In the genomic region with DNA sequence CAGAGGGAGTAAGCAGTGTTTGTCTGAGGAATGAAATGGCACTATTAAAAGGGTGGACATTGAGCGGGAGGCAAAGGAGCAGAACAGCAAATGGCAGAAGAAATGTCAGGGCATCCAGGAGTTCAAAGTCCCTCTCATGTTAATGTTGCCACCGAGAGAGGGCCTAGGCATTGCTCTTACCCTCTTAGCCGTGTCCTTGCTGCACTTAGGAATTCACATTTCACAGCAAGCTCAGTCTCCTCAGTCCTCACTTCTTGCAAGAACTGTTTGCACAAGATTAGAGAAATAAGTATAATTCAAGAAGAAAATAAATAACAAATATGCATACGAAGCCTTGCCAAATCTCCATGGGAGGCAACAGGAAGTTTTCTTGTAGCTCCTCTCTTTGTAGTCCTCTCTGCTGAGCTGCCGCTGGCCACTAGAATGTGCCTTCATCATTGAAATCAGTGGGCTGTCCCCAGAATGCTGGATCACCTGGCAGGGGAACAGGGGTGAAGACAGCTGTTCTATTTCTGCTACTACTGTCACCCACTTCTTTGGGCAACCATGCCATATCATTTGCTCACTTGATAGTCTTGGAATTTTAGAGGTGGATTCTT, we compare ENCODE assay signal across 25 cellular contexts.
"Had no signal": no experiment of that assay in that cellular context is flagged by ENCODE, and none has a peak within 500 bp of the region (broad histone marks: within the 10 kb centered on the region; RNA-seq: fewer than 3 reads in every experiment).

No MANE protein-coding gene starts in this region.

- H3K4me3 Mint-ChIP-seq: activated CD8-positive, alpha-beta T cell treated with anti-CD3 and anti-CD28 coated beads for 36 hours; activated naive CD4-positive, alpha-beta T cell treated with anti-CD3 and anti-CD28 coated beads, Interleukin-2, amount 10 ng/mL, durations not matched to agents 7 days and 5 days; activated naive CD8-positive, alpha-beta T cell treated with anti-CD3 and anti-CD28 coated beads for 36 hours; activated T-cell treated with anti-CD3 and anti-CD28 coated beads, Interleukin-2, amount 50 U/mL, for 72 hours; T-cell had no signal

- H3K4me1 Mint-ChIP-seq: activated naive CD4-positive, alpha-beta T cell treated with anti-CD3 and anti-CD28 coated beads, Interleukin-2, amount 10 ng/mL, durations not matched to agents 7 days and 5 days; activated naive CD8-positive, alpha-beta T cell treated with anti-CD3 and anti-CD28 coated beads for 36 hours; T-cell had no signal

- H3K27ac Mint-ChIP-seq: activated CD8-positive, alpha-beta T cell treated with anti-CD3 and anti-CD28 coated beads for 36 hours; activated naive CD4-positive, alpha-beta T cell treated with anti-CD3 and anti-CD28 coated beads, Interleukin-2, amount 10 ng/mL, durations not matched to agents 7 days and 5 days; activated naive CD8-positive, alpha-beta T cell treated with anti-CD3 and anti-CD28 coated beads for 36 hours; activated T-cell treated with anti-CD3 and anti-CD28 coated beads, Interleukin-2, amount 50 U/mL, for 72 hours; activated T-helper 2 cell treated with anti-CD3 and anti-CD28 coated beads, Interferon-gamma antibody, Interleukin-2, Interleukin-4, amounts not matched to agents 10 μg/mL and 5 μg/mL and 100 μg/mL, durations not matched to agents 14 hours and 24 hours and 36 hours; T-cell had no signal

- ATAC-seq: activated CD8-positive, alpha-beta T cell treated with anti-CD3 and anti-CD28 coated beads for 36 hours; activated T-cell treated with anti-CD3 and anti-CD28 coated beads, Interleukin-2, amount 50 U/mL, for 72 hours; Right ventricle myocardium inferior; T-cell had no signal

- H3K36me3 ChIP-seq: brain microvascular endothelial cell, cardiac muscle cell had no signal

- H3K27me3 Mint-ChIP-seq: activated naive CD4-positive, alpha-beta T cell treated with anti-CD3 and anti-CD28 coated beads, Interleukin-2, amount 10 ng/mL, durations not matched to agents 7 days and 5 days had no signal

- H3K27me3 ChIP-seq: brain microvascular endothelial cell had no signal

- H3K27ac ChIP-seq: brain microvascular endothelial cell, cardiac muscle cell, SK-N-MC had no signal

- H3K4me3 ChIP-seq: cardiac muscle cell, SK-N-MC had no signal

- H3K9me3 Mint-ChIP-seq: activated CD8-positive, alpha-beta T cell treated with anti-CD3 and anti-CD28 coated beads for 36 hours; activated naive CD4-positive, alpha-beta T cell treated with anti-CD3 and anti-CD28 coated beads, Interleukin-2, amount 10 ng/mL, durations not matched to agents 7 days and 5 days; activated naive CD8-positive, alpha-beta T cell treated with anti-CD3 and anti-CD28 coated beads for 36 hours; activated T-cell treated with anti-CD3 and anti-CD28 coated beads, Interleukin-2, amount 50 U/mL, for 72 hours; activated T-helper 2 cell treated with anti-CD3 and anti-CD28 coated beads, Interferon-gamma antibody, Interleukin-2, Interleukin-4, amounts not matched to agents 10 μg/mL and 5 μg/mL and 100 μg/mL, durations not matched to agents 14 hours and 24 hours and 36 hours; T-cell had no signal

- DNase-seq: activated CD4-positive, CD25-positive, alpha-beta regulatory T cell; activated CD8-positive, alpha-beta memory T cell treated with anti-CD3 and anti-CD28 coated beads, Interleukin-2, amount 50 U/mL, for 4 hours; activated CD8-positive, alpha-beta T cell treated with anti-CD3 and anti-CD28 coated beads for 36 hours; activated gamma-delta T cell treated with Interleukin-2 at 50 U/mL for 16 hours; activated naive CD4-positive, alpha-beta T cell treated with anti-CD3 and anti-CD28 coated beads, Interleukin-2, amount 10 ng/mL, durations not matched to agents 7 days and 5 days; activated naive CD8-positive, alpha-beta T cell treated with anti-CD3 and anti-CD28 coated beads for 36 hours; activated T-cell treated with anti-CD3 and anti-CD28 coated beads, Interleukin-2, amount 50 U/mL, for 72 hours; brain microvascular endothelial cell; KG1; NCI-H1048; NCI-H146; NCI-H187 treated with DMSO at 0.1 percent for 48 hours; NCI-H2081 treated with DMSO at 0.1 percent for 48 hours; NCI-H2227 treated with DMSO at 0.1 percent for 48 hours; NCI-H446 treated with DMSO at 0.1 percent for 48 hours; NCI-H524 treated with DMSO at 0.1 percent for 48 hours; NCI-H774; NK-92 treated with Interleukin-12 subunit alpha and Interleukin-12 subunit beta, amount 100 ng/mL, for 24 hours; RPMI8226; T-cell; T1000 had no signal

- H3K36me3 Mint-ChIP-seq: activated naive CD4-positive, alpha-beta T cell treated with anti-CD3 and anti-CD28 coated beads, Interleukin-2, amount 10 ng/mL, durations not matched to agents 7 days and 5 days; activated naive CD8-positive, alpha-beta T cell treated with anti-CD3 and anti-CD28 coated beads for 36 hours; T-cell had no signal
